24 cellular contexts compared by ENCODE assay signal in the genomic region with DNA sequence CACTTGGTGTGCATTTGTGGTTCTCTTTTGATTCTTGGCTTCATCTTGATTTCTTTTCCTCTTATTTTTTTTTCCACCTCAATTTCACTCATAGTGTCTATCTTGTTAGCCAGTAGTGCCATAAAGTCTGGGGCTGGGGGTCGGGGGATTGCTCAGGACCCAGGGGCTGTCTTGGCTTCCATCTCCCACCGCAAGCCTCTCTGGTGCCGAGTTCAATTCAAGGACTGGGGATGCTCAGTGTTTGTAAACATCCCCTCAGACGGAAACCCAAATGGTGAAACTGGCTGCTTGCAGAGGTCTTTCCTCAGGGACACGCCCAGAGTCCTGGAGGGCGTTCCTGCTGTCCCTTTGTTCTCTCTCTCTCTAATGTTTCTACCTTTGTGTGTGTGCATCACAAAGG.
"Had no signal": no experiment of that assay in that cellular context is flagged by ENCODE, and none has a peak within 500 bp of the region (broad histone marks: within the 10 kb centered on the region; RNA-seq: fewer than 3 reads in every experiment).

No MANE protein-coding gene starts in this region.

- H3K36me3 Mint-ChIP-seq: memory B cell; naive B cell; stimulated activated memory B cell treated with anti-CD40 and anti-IgM and Interleukin-4, amounts not matched to agents 10 μg/mL and 1 μg/mL and 100 μg/mL, for 72 hours; type B pancreatic cell had no signal

- H3K79me2 ChIP-seq: hepatocyte had no signal

- H3K4me1 Mint-ChIP-seq: memory B cell; naive B cell; stimulated activated memory B cell treated with anti-CD40 and anti-IgM and Interleukin-4, amounts not matched to agents 10 μg/mL and 1 μg/mL and 100 μg/mL, for 72 hours had no signal

- H3K4me3 ChIP-seq: coronary artery, esophagus muscularis mucosa, gastroesophageal sphincter, heart left ventricle, hepatocyte, lung, mucosa of descending colon, pancreas, right lobe of liver, testis, tibial artery had no signal

- H3K36me3 ChIP-seq: esophagus muscularis mucosa, gastroesophageal sphincter, heart left ventricle, pancreas, right lobe of liver, tibial artery had no signal

- H3K4me1 ChIP-seq: foreskin keratinocyte, heart left ventricle, pancreas, right lobe of liver had no signal

- H3K27ac Mint-ChIP-seq: memory B cell; naive B cell; progenitor cell of endocrine pancreas; stimulated activated memory B cell treated with anti-CD40 and anti-IgM and Interleukin-4, amounts not matched to agents 10 μg/mL and 1 μg/mL and 100 μg/mL, for 72 hours; type B pancreatic cell had no signal

- H2AFZ ChIP-seq: hepatocyte had no signal

- H3K27me3 ChIP-seq: pancreas, right lobe of liver, testis had no signal

- H3K27me3 Mint-ChIP-seq: type B pancreatic cell had no signal

- H3K27ac ChIP-seq: coronary artery, esophagus muscularis mucosa, foreskin keratinocyte, gastroesophageal sphincter, heart left ventricle, hepatocyte, pancreas, right lobe of liver, testis, tibial artery had no signal

- ATAC-seq: foreskin keratinocyte; gastroesophageal sphincter; heart left ventricle; left lobe of liver; mucosa of descending colon; pancreas; right lobe of liver; stimulated activated memory B cell treated with anti-CD40 and anti-IgM and Interleukin-4, amounts not matched to agents 10 μg/mL and 1 μg/mL and 100 μg/mL, for 72 hours; stimulated activated naive CD8-positive, alpha-beta T cell treated with anti-CD3 and anti-CD28 coated beads, Interleukin-15, Interleukin-2, amounts not matched to agents 100 U/mL and 50 U/mL, for 24 hours had no signal

- H3K9me3 ChIP-seq: esophagus muscularis mucosa, gastroesophageal sphincter, heart left ventricle, mucosa of descending colon, pancreas, right lobe of liver, testis, tibial artery had no signal

- DNase-seq: dermis blood vessel endothelial cell; effector memory CD4-positive, alpha-beta T cell; foreskin keratinocyte; mucosa of descending colon; naive B cell; occipital lobe; pancreas; stimulated activated CD4-positive, alpha-beta T cell treated with anti-CD3 and anti-CD28 coated beads, Interleukin-4, amount 100 ng/mL, for 4 hours; stimulated activated naive CD8-positive, alpha-beta T cell treated with anti-CD3 and anti-CD28 coated beads, Interleukin-15, Interleukin-2, amounts not matched to agents 100 U/mL and 50 U/mL, for 24 hours; substantia nigra; testis had no signal

- H3K4me3 Mint-ChIP-seq: memory B cell; naive B cell; stimulated activated memory B cell treated with anti-CD40 and anti-IgM and Interleukin-4, amounts not matched to agents 10 μg/mL and 1 μg/mL and 100 μg/mL, for 72 hours; type B pancreatic cell had no signal

- H3K4me2 ChIP-seq: hepatocyte had no signal

- H3K9me3 Mint-ChIP-seq: memory B cell; naive B cell; stimulated activated memory B cell treated with anti-CD40 and anti-IgM and Interleukin-4, amounts not matched to agents 10 μg/mL and 1 μg/mL and 100 μg/mL, for 72 hours; type B pancreatic cell had no signal
